Comparison of ENCODE assay signal across 10 cellular contexts in genomic region chr1:106022312-106022902, GRCh38.
DNase-seq lines count a peak whose midpoint lies in the region; ATAC-seq, FAIRE-seq and TF ChIP-seq lines count a peak whose summit lies in the region.
"Had no signal": no experiment of that assay in that cellular context is flagged by ENCODE, and none has a peak within 500 bp of the region (broad histone marks: within the 10 kb centered on the region; RNA-seq: fewer than 3 reads in every experiment).

No MANE protein-coding gene starts in this region.

- no peak overlapping the region for H3K4me3 Mint-ChIP-seq in nephron

- H3K27ac Mint-ChIP-seq in nephron = no peak overlapping the region
- H3K27ac Mint-ChIP-seq: activated naive CD4-positive, alpha-beta T cell treated with anti-CD3 and anti-CD28 coated beads, Interleukin-2, amount 50 U/mL, for 72 hours had no signal

- no peak for TF ChIP-seq POLR2A in GM12878 (IDR thresholded peaks at IDR 0.05; ENCODE audit: low read depth, low read length)

- H4K20me1 ChIP-seq in GM12878 (ENCODE audit: control insufficient read depth, insufficient read depth) = no peaks in the 10 kb centered on the region

- DNase-seq in GM06990 (ENCODE audit: extremely low read depth, insufficient read length) = peak; percentile 1
- DNase-seq in HT-29 (ENCODE audit: low spot score) = peak; percentile 23
- no peak for DNase-seq in GM12878 (ENCODE audit: low read depth, low spot score)
- DNase-seq in middle frontal gyrus (ENCODE audit: extremely low spot score, low spot score) = no peak
- DNase-seq in NCI-H345 (lab: John Stamatoyannopoulos, UW) = no peak
- DNase-seq in HCEC 1CT = no peak

- in situ Hi-C loops in GM12878 (cut with MboI) = loop anchor here (5.0 kb wide), 1 partner anchor 1120 kb away; the partner anchor contains the start of gene NTNG1

- CTCF ChIA-PET in GM12878 (lab: Yijun Ruan, JAX) = no interaction called here

- ATAC-seq in GM12878 (0 out of 3 replicates have a peak, but pooled peaks have one; percentile 30), GM19324 (IDR thresholded peaks at IDR 0.05; ENCODE audit: low FRiP score, unreplicated experiment) (no peak)
- ATAC-seq: activated naive CD4-positive, alpha-beta T cell treated with anti-CD3 and anti-CD28 coated beads, Interleukin-2, amount 50 U/mL, for 72 hours had no signal

- H3K9me3 ChIP-seq in GM12878 (replicated peaks; ENCODE audit: control insufficient read depth, insufficient read depth, low read length) = no peaks in the 10 kb centered on the region
- H3K9me3 ChIP-seq: SJSA1 had no signal

- H3K27me3 ChIP-seq in GM06990 (replicated peaks; ENCODE audit: control insufficient read depth, insufficient read depth, low read length) (no peaks in the 10 kb centered on the region), GM12878 (replicated peaks in 1 of 2; ENCODE audit: control insufficient read depth in 2 of 2, insufficient read depth in 2 of 2, low read length in 1 of 2) (no peaks in the 10 kb centered on the region)
- H3K27me3 ChIP-seq: SJSA1 had no signal

- TF ChIP-seq CTCF in GM06990 (IDR thresholded peaks at IDR 0.05; ENCODE audit: insufficient read depth, low read length, poor library complexity, severe bottlenecking) (peak; percentile 21), GM12878 (IDR thresholded peaks at IDR 0.05 in 2 of 3, conservative IDR thresholded peaks at IDR 0.05 in 1 of 3; ENCODE audit: control insufficient read depth in 2 of 3, extremely low read depth in 1 of 3, insufficient read depth in 1 of 3, low read depth in 3 of 3, low read length in 3 of 3) (peak in 1 of 3 experiments; percentile 16; a peak in 2 of 6 replicates), nephron (IDR thresholded peaks at IDR 0.05; ENCODE audit: unreplicated experiment in 3 of 3) (peak; percentile 52 to 71 (median 59))

- no peak overlapping the region for H3K4me2 ChIP-seq in GM12878 (ENCODE audit: control insufficient read depth, insufficient read depth)

- H3K4me3 ChIP-seq in GM06990 (replicated peaks; ENCODE audit: low read depth, low read length) (no peak overlapping the region), GM12878 (no peak overlapping the region)
- H3K4me3 ChIP-seq: SJSA1 had no signal

- H3K36me3 Mint-ChIP-seq in nephron (ENCODE audit: low read depth) = no peaks in the 10 kb centered on the region
- H3K36me3 Mint-ChIP-seq: activated naive CD4-positive, alpha-beta T cell treated with anti-CD3 and anti-CD28 coated beads, Interleukin-2, amount 50 U/mL, for 72 hours had no signal

- SMC1A ChIA-PET in GM12878 (lab: Charles Lee; ENCODE audit: uncharacterized antibody, unreplicated experiment) = no interaction called here

- H3K79me2 ChIP-seq in GM12878 (ENCODE audit: control insufficient read depth, insufficient read depth, low read length) = no peaks in the 10 kb centered on the region

- no peak for TF ChIP-seq EP300 in GM12878 (IDR thresholded peaks at IDR 0.05; ENCODE audit: borderline replicate concordance in 1 of 2, control insufficient read depth in 1 of 2, low read depth in 2 of 2, low read length in 2 of 2)

- no peak for FAIRE-seq in GM12878 (lab: Jason Lieb, UNC)

- 2% methylated on average over 2 of the region's 2 CpGs for WGBS in GM12878 (ENCODE audit: insufficient coverage, insufficient replicate concordance, low lambda C conversion rate, missing lambda C conversion rate)

- no peaks in the 10 kb centered on the region for H3K4me1 ChIP-seq in GM12878 (ENCODE audit: control insufficient read depth, insufficient read depth, low read length)
- H3K4me1 ChIP-seq: SJSA1 had no signal

- H3K27ac ChIP-seq in GM12878 (ENCODE audit: control insufficient read depth, insufficient read depth) = no peak overlapping the region
- H3K27ac ChIP-seq: SJSA1 had no signal

- no peak overlapping the region for H3K9ac ChIP-seq in GM12878 (ENCODE audit: control insufficient read depth, insufficient read depth, low read length)

- POLR2A ChIA-PET in GM12878 (lab: Charles Lee) = no interaction called here

- no TSS peak for BruUV-seq in GM12878 (replicated peaks; lab: Mats Ljungman, UMichigan)

- H2AFZ ChIP-seq in GM12878 (ENCODE audit: control insufficient read depth, low read depth, low read length) = no peak overlapping the region

- RAD21 ChIA-PET in GM12878 (lab: Charles Lee; ENCODE audit: unreplicated experiment) = no interaction called here

- no peaks in the 10 kb centered on the region for H3K9me3 Mint-ChIP-seq in nephron

- no peaks in the 10 kb centered on the region for H3K4me1 Mint-ChIP-seq in nephron

- no peaks in the 10 kb centered on the region for H3K27me3 Mint-ChIP-seq in nephron (ENCODE audit: low read depth)

- TF ChIP-seq RAD21 in GM12878 (IDR thresholded peaks at IDR 0.05; ENCODE audit: insufficient read depth, low read depth, low read length) = 0 out of 2 replicates have a peak, but pooled peaks have one; percentile 13

- H3K36me3 ChIP-seq in GM06990 (ENCODE audit: control insufficient read depth, insufficient read depth, low read length) (no peaks in the 10 kb centered on the region), GM12878 (ENCODE audit: control insufficient read depth in 2 of 2, insufficient read depth in 2 of 2, low read length in 1 of 2) (no peaks in the 10 kb centered on the region)
- H3K36me3 ChIP-seq: SJSA1 had no signal

- intact Hi-C loops in GM12878 (cut with micrococcal nuclease; ENCODE audit: unreplicated experiment) = loop anchor here (5.0 kb wide), 1 partner anchor 1130 kb away; no protein-coding TSS in a partner anchor

TF ChIP-seq in GM12878, 131 proteins besides CTCF, POLR2A, EP300 and RAD21:
- peak; percentile 59; the same call in 1 of the 2 replicates for TF ChIP-seq ATF7 (IDR thresholded peaks at IDR 0.05; ENCODE audit: low read depth)
- no peak for TF ChIP-seq CEBPZ (IDR thresholded peaks at IDR 0.05; ENCODE audit: low read depth, low read length)

Comparison
In these comparisons a context has a peak if more than half of its experiments do, and no peak if none do; other contexts are left out.
1. DNase-seq: peak in GM06990 (single experiment) and HT-29 (single experiment); none in GM12878 (single experiment), middle frontal gyrus (single experiment), NCI-H345 (single experiment) and HCEC 1CT (single experiment).